9 cellular contexts compared by ENCODE assay signal in the genomic region with DNA sequence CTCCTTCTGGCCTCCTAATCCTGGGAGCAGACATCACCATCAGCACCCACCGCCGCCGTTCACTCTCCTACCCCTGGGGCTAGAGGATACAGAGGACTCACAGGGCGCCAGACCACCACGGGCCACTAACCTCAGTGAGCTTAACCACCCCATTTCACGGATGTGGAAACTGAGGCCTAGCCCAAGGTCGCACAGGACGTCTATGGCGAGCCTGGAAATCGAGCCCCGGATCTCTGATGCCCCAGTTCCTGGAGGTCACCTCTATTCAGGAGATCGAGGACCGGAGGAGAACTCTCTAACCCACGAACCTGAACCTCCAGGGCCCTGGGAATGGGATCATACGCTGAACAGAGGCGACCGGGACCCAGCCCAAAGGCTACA. TPM values are rescaled to one million over a fixed set of nuclear protein-coding genes. Genes with fewer than 3 reads are reported as not detected.
DNase-seq lines count a peak whose midpoint lies in the region; TF ChIP-seq lines count a peak whose summit lies in the region.
"Had no signal": no experiment of that assay in that cellular context is flagged by ENCODE, and none has a peak within 500 bp of the region (broad histone marks: within the 10 kb centered on the region; RNA-seq: fewer than 3 reads in every experiment).

No MANE protein-coding gene starts in this region.

- peaks cover 11 to 13% of the 10 kb centered on the region in 2 donors for H3K4me1 ChIP-seq in mucosa of rectum (ENCODE audit: control insufficient read depth in 2 of 2, insufficient read depth in 2 of 2, low read length in 2 of 2)

- no peaks in the 10 kb centered on the region for H3K27me3 ChIP-seq in mucosa of rectum (ENCODE audit: control insufficient read depth in 2 of 2, insufficient read depth in 2 of 2, low read length in 2 of 2)

- no peaks in the 10 kb centered on the region for H3K27me3 Mint-ChIP-seq in IgD-negative memory B cell

- H3K4me3 Mint-ChIP-seq in IgD-negative memory B cell = peak overlapping the region; percentile 87 to 98 (median 95)

- H3K9ac ChIP-seq in mucosa of rectum (ENCODE audit: low read depth in 1 of 2, low read length in 2 of 2) = peak overlapping the region; percentile 63 to 72

- in situ Hi-C loops in Caki2 (cut with HindIII; ENCODE audit: low pct_unique_long_range_greater_than_20kb, low sequenced_read_pairs) = no loop called here

- peaks cover 1% of the 10 kb centered on the region for H3K36me3 Mint-ChIP-seq in IgD-negative memory B cell

- H3K4me1 Mint-ChIP-seq in IgD-negative memory B cell = peaks cover 10 to 18% (median 14%) of the 10 kb centered on the region in 3 donors

- H3K36me3 ChIP-seq in mucosa of rectum (ENCODE audit: control insufficient read depth in 2 of 2, insufficient read depth in 2 of 2, low read length in 2 of 2) = peaks cover 2 to 7% of the 10 kb centered on the region in 2 donors

- DNase-seq in Caki2 (ENCODE audit: low read depth) = peak; percentile 4
- DNase-seq in choroid plexus epithelial cell (ENCODE audit: low read depth) = no peak
- DNase-seq in OCI-M1 (lab: John Stamatoyannopoulos, UW) = no peak
- no peak for DNase-seq in inferior parietal cortex (ENCODE audit: extremely low spot score)
- no peak for DNase-seq in NCI-H1417 treated with DMSO at 0.1 percent for 48 hours (lab: John Stamatoyannopoulos, UW)
- no peak for DNase-seq in 8988T

- no peaks in the 10 kb centered on the region for H3K9me3 ChIP-seq in mucosa of rectum (ENCODE audit: control insufficient read depth in 2 of 2, low read length in 2 of 2)

- no peaks in the 10 kb centered on the region for H3K9me3 Mint-ChIP-seq in IgD-negative memory B cell

- H3K27ac Mint-ChIP-seq in IgD-negative memory B cell = peak overlapping the region; percentile 90 to 96 (median 95)

- H3K4me3 ChIP-seq in choroid plexus epithelial cell (ENCODE audit: low read depth, low read length) (peak overlapping the region; percentile 89), mucosa of rectum (ENCODE audit: low read length in 2 of 2) (peak overlapping the region; percentile 88 to 91)

- no peak for TF ChIP-seq CTCF in choroid plexus epithelial cell (conservative IDR thresholded peaks at IDR 0.05; ENCODE audit: low read depth, low read length)

- peak overlapping the region; percentile 6 to 52 for H3K27ac ChIP-seq in mucosa of rectum (ENCODE audit: low read depth in 2 of 2, low read length in 2 of 2)

RNA-seq across cellular contexts. Expression of gene TIMM10, which starts 0.3 kb away (rescaled TPM):
- total RNA-seq in Caki2 (2014; rRNA removed; shearing (Covaris generic); ENCODE audit: low replicate concordance) = 27.5 and 40.9 TPM in 2 replicates
- polyA plus RNA-seq in IgD-negative memory B cell = 63.5 TPM

RNA-seq across cellular contexts. Expression of gene SMTNL1, which starts 7.2 kb away (rescaled TPM):
- not detected in 2 replicates for total RNA-seq in Caki2 (2014; rRNA removed; shearing (Covaris generic); ENCODE audit: low replicate concordance)
- 0.14 TPM for polyA plus RNA-seq in IgD-negative memory B cell
- total RNA-seq: HT1080 had no signal

RNA-seq across cellular contexts. Expression of gene SLC43A1, which starts 14.7 kb away (rescaled TPM):
- total RNA-seq in Caki2 (2014; rRNA removed; shearing (Covaris generic); ENCODE audit: low replicate concordance) = not detected in 2 replicates
- 7.2 TPM for polyA plus RNA-seq in IgD-negative memory B cell

RNA-seq across cellular contexts. Expression of gene UBE2L6, which starts 37.3 kb away (rescaled TPM):
- 30.8 and 46.5 TPM in 2 replicates for total RNA-seq in Caki2 (2014; rRNA removed; shearing (Covaris generic); ENCODE audit: low replicate concordance)
- polyA plus RNA-seq in IgD-negative memory B cell = 208 TPM
